11 cellular contexts compared by ENCODE assay signal in genomic region chr18:76983613-76984051, GRCh38.
DNase-seq lines count a peak whose midpoint lies in the region; ATAC-seq and TF ChIP-seq lines count a peak whose summit lies in the region.
"Had no signal": no experiment of that assay in that cellular context is flagged by ENCODE, and none has a peak within 500 bp of the region (broad histone marks: within the 10 kb centered on the region; RNA-seq: fewer than 3 reads in every experiment).

No MANE protein-coding gene starts in this region.

- H3K9me2 ChIP-seq in PC-3 (replicated peaks; ENCODE audit: low read length), result no peaks in the 10 kb centered on the region

- H3K36me3 ChIP-seq in PC-3 (ENCODE audit: low read depth, low read length), result no peaks in the 10 kb centered on the region
- H3K36me3 ChIP-seq: ascending aorta, SJCRH30, upper lobe of left lung had no signal

- intact Hi-C loops in activated CD4-positive, alpha-beta memory T cell treated with anti-CD3 and anti-CD28 coated beads for 36 hours (cut with micrococcal nuclease), result loop anchor here (1.0 kb wide), 3 partner anchors 61 to 181 kb away; no protein-coding TSS in a partner anchor
- intact Hi-C loops in PC-3 (cut with micrococcal nuclease), result loop anchor here (1.0 kb wide), 2 partner anchors 61 to 181 kb away; no protein-coding TSS in a partner anchor

- no peak overlapping the region for H3K27ac ChIP-seq in PC-3 (ENCODE audit: low read length)
- H3K27ac ChIP-seq: ascending aorta, SJCRH30, upper lobe of left lung had no signal

- TF ChIP-seq CTCF in PC-3 (conservative IDR thresholded peaks at IDR 0.05; ENCODE audit: low read depth, low read length) (no peak; the same call in 1 of the 2 replicates), endothelial cell (IDR thresholded peaks at IDR 0.05; ENCODE audit: unreplicated experiment) (peak; percentile 11)

- CTCF ChIA-PET in activated CD4-positive, alpha-beta memory T cell treated with anti-CD3 and anti-CD28 coated beads, Interleukin-2, amount 10 ng/mL, durations not matched to agents 7 days and 5 days (lab: Charles Lee), result interaction anchor here (0.6 to 4.0 kb wide), 20 partner anchors 8 to 248 kb away, joined by 3 to 33 read pairs (median 4); partner anchors contain the start of gene MBP
- CTCF ChIA-PET in activated CD4-positive, alpha-beta memory T cell treated with anti-CD3 and anti-CD28 coated beads for 36 hours (lab: Charles Lee), result interaction anchor here (0.6 to 8.5 kb wide), 29 partner anchors 8 to 667 kb away, joined by 3 to 119 read pairs (median 4); no protein-coding TSS in a partner anchor
- CTCF ChIA-PET in PC-3 (lab: Charles Lee), result interaction anchor here (1.0 kb wide), 1 partner anchor 182 kb away, joined by 4 read pairs; no protein-coding TSS in a partner anchor

- no peaks in the 10 kb centered on the region for H3K36me3 Mint-ChIP-seq in activated CD4-positive, alpha-beta memory T cell treated with anti-CD3 and anti-CD28 coated beads, Interleukin-2, amount 10 ng/mL, durations not matched to agents 7 days and 5 days (ENCODE audit: low read depth)
- no peaks in the 10 kb centered on the region for H3K36me3 Mint-ChIP-seq in activated CD4-positive, alpha-beta memory T cell treated with anti-CD3 and anti-CD28 coated beads for 36 hours
- H3K36me3 Mint-ChIP-seq in endothelial cell (ENCODE audit: low read depth, unreplicated experiment), result peaks cover 10% of the 10 kb centered on the region

- POLR2A ChIA-PET in activated CD4-positive, alpha-beta memory T cell treated with anti-CD3 and anti-CD28 coated beads, Interleukin-2, amount 10 ng/mL, durations not matched to agents 7 days and 5 days (lab: Charles Lee), result interaction anchor here (1.3 to 1.6 kb wide), 2 partner anchors 12 to 162 kb away, joined by 4 to 5 read pairs; partner anchors contain the start of gene ZNF236
- POLR2A ChIA-PET in activated CD4-positive, alpha-beta memory T cell treated with anti-CD3 and anti-CD28 coated beads for 36 hours (lab: Charles Lee), result interaction anchor here (0.5 kb wide), 1 partner anchor 163 kb away, joined by 3 read pairs; no protein-coding TSS in a partner anchor
- POLR2A ChIA-PET in PC-3 (lab: Charles Lee; ENCODE audit: unreplicated experiment), result no interaction called here

- no peak overlapping the region for H3K4me3 ChIP-seq in PC-3 (ENCODE audit: low read length)
- H3K4me3 ChIP-seq: ascending aorta, SJCRH30, upper lobe of left lung had no signal

- no peaks in the 10 kb centered on the region for H3K9me3 Mint-ChIP-seq in activated CD4-positive, alpha-beta memory T cell treated with anti-CD3 and anti-CD28 coated beads, Interleukin-2, amount 10 ng/mL, durations not matched to agents 7 days and 5 days
- no peaks in the 10 kb centered on the region for H3K9me3 Mint-ChIP-seq in activated CD4-positive, alpha-beta memory T cell treated with anti-CD3 and anti-CD28 coated beads for 36 hours
- no peaks in the 10 kb centered on the region for H3K9me3 Mint-ChIP-seq in endothelial cell (ENCODE audit: unreplicated experiment)

- peak; percentile 11 for DNase-seq in activated CD4-positive, alpha-beta memory T cell treated with anti-CD3 and anti-CD28 coated beads, Interleukin-2, amount 10 ng/mL, durations not matched to agents 7 days and 5 days
- no peak for DNase-seq in activated CD4-positive, alpha-beta memory T cell treated with anti-CD3 and anti-CD28 coated beads for 36 hours
- DNase-seq in PC-3 (no peak), endothelial cell (ENCODE audit: low spot score) (no peak), NCI-H526 treated with DMSO at 0.1 percent for 48 hours (lab: John Stamatoyannopoulos, UW) (no peak), AG08395 (ENCODE audit: low spot score) (no peak), hippocampal formation (lab: John Stamatoyannopoulos, UW) (no peak)
- peak; percentile 20 for DNase-seq in stimulated activated CD8-positive, alpha-beta memory T cell treated with anti-CD3 and anti-CD28 coated beads, Interleukin-4, amount 100 ng/mL, for 48 hours

- no peak overlapping the region for H3K4me3 Mint-ChIP-seq in activated CD4-positive, alpha-beta memory T cell treated with anti-CD3 and anti-CD28 coated beads, Interleukin-2, amount 10 ng/mL, durations not matched to agents 7 days and 5 days
- H3K4me3 Mint-ChIP-seq in activated CD4-positive, alpha-beta memory T cell treated with anti-CD3 and anti-CD28 coated beads for 36 hours, result no peak overlapping the region
- no peak overlapping the region for H3K4me3 Mint-ChIP-seq in endothelial cell (ENCODE audit: unreplicated experiment)

- no peak overlapping the region for H3K9ac ChIP-seq in PC-3 (ENCODE audit: low read length)

- no peaks in the 10 kb centered on the region for H3K27me3 Mint-ChIP-seq in activated CD4-positive, alpha-beta memory T cell treated with anti-CD3 and anti-CD28 coated beads, Interleukin-2, amount 10 ng/mL, durations not matched to agents 7 days and 5 days
- no peaks in the 10 kb centered on the region for H3K27me3 Mint-ChIP-seq in activated CD4-positive, alpha-beta memory T cell treated with anti-CD3 and anti-CD28 coated beads for 36 hours
- peaks cover 6% of the 10 kb centered on the region for H3K27me3 Mint-ChIP-seq in endothelial cell (ENCODE audit: unreplicated experiment)

- H3K9me3 ChIP-seq in PC-3 (ENCODE audit: low read length), result no peaks in the 10 kb centered on the region
- H3K9me3 ChIP-seq: ascending aorta, SJCRH30, upper lobe of left lung had no signal

- H3K27me3 ChIP-seq in PC-3 (ENCODE audit: low read length), result no peaks in the 10 kb centered on the region
- H3K27me3 ChIP-seq: ascending aorta, SJCRH30, upper lobe of left lung had no signal

- H3K4me1 Mint-ChIP-seq in activated CD4-positive, alpha-beta memory T cell treated with anti-CD3 and anti-CD28 coated beads, Interleukin-2, amount 10 ng/mL, durations not matched to agents 7 days and 5 days, result peaks cover 6% of the 10 kb centered on the region
- peaks cover 4% of the 10 kb centered on the region for H3K4me1 Mint-ChIP-seq in activated CD4-positive, alpha-beta memory T cell treated with anti-CD3 and anti-CD28 coated beads for 36 hours (ENCODE audit: low read depth)
- H3K4me1 Mint-ChIP-seq in endothelial cell (ENCODE audit: unreplicated experiment), result peaks cover 37% of the 10 kb centered on the region

- peak overlapping the region; percentile 76; the same call in 1 of the 2 replicates for H3K4me2 ChIP-seq in PC-3 (ENCODE audit: low read length)

- peaks cover 5% of the 10 kb centered on the region for H3K4me1 ChIP-seq in PC-3 (ENCODE audit: insufficient read depth, low read length)
- H3K4me1 ChIP-seq: ascending aorta, SJCRH30 had no signal

- no TSS peak for BruUV-seq in PC-3 (replicated peaks; lab: Mats Ljungman, UMichigan)

- no peak overlapping the region for H3K27ac Mint-ChIP-seq in activated CD4-positive, alpha-beta memory T cell treated with anti-CD3 and anti-CD28 coated beads, Interleukin-2, amount 10 ng/mL, durations not matched to agents 7 days and 5 days
- H3K27ac Mint-ChIP-seq in activated CD4-positive, alpha-beta memory T cell treated with anti-CD3 and anti-CD28 coated beads for 36 hours, result no peak overlapping the region
- H3K27ac Mint-ChIP-seq in endothelial cell (ENCODE audit: unreplicated experiment), result no peak overlapping the region

- no peaks in the 10 kb centered on the region for H3F3A ChIP-seq in PC-3 (ENCODE audit: low read length, unreplicated experiment)

- H2AFZ ChIP-seq in PC-3 (ENCODE audit: low read length), result no peak overlapping the region

- peak; percentile 5; the same call in 1 of the 2 replicates for ATAC-seq in PC-3

- H4K20me1 ChIP-seq in PC-3 (ENCODE audit: low read length), result no peaks in the 10 kb centered on the region

- H3K79me2 ChIP-seq in PC-3 (ENCODE audit: low read length), result no peaks in the 10 kb centered on the region

Comparison
In these comparisons a context has a peak if more than half of its experiments do, and no peak if none do; other contexts are left out.
1. DNase-seq: peak in activated CD4-positive, alpha-beta memory T cell treated with anti-CD3 and anti-CD28 coated beads, Interleukin-2, amount 10 ng/mL, durations not matched to agents 7 days and 5 days (single experiment) and stimulated activated CD8-positive, alpha-beta memory T cell treated with anti-CD3 and anti-CD28 coated beads, Interleukin-4, amount 100 ng/mL, for 48 hours (single experiment); none in activated CD4-positive, alpha-beta memory T cell treated with anti-CD3 and anti-CD28 coated beads for 36 hours (single experiment), PC-3 (single experiment), endothelial cell (single experiment), NCI-H526 treated with DMSO at 0.1 percent for 48 hours (single experiment), AG08395 (single experiment) and hippocampal formation (0 of 2).